In the genomic region with DNA sequence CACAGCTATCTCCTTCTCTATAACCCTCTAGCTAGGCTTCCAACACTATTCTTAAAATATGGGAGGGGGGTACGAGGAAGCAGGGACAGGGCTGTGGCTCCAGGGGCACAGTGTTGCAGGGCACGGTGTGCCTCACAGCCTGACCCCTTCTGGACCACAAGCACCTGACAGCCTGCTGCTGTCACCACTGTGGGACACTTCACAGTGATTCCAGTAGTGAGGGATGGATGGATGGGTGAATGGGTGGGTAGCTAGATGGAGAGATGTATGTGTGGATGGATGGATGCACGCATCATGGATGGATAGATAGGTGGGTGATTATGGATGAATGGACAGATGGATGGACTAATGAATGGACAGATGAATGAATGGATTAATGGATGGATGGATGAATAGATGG, we compare ENCODE assay signal across 2 cellular contexts.
TF ChIP-seq lines count a peak whose summit lies in the region.

No MANE protein-coding gene starts in this region.

TF ChIP-seq in SK-N-SH, 30 proteins besides CTCF, POLR2A, EP300 and RAD21:
- TF ChIP-seq TEAD4 (IDR thresholded peaks at IDR 0.05; ENCODE audit: borderline replicate concordance, insufficient read depth) (no peak), FOSL2 (IDR thresholded peaks at IDR 0.05; ENCODE audit: borderline replicate concordance, low read depth) (no peak), GATA2 (CRISPR knock-in tag; IDR thresholded peaks at IDR 0.05) (no peak), GABPA (IDR thresholded peaks at IDR 0.05; ENCODE audit: low read depth) (no peak), USF1 (IDR thresholded peaks at IDR 0.05; ENCODE audit: borderline replicate concordance, low read depth) (no peak), POLR2AphosphoS5 (IDR thresholded peaks at IDR 0.05; ENCODE audit: low read depth, low read length) (no peak), FOXJ3 (CRISPR knock-in tag; IDR thresholded peaks at IDR 0.05) (no peak), RCOR1 (IDR thresholded peaks at IDR 0.05; ENCODE audit: low read length) (no peak), SMC3 (IDR thresholded peaks at IDR 0.05; ENCODE audit: low read depth, low read length) (no peak), JUND (IDR thresholded peaks at IDR 0.05) (no peak), SIN3A (IDR thresholded peaks at IDR 0.05; ENCODE audit: borderline replicate concordance, low read depth, low read length) (no peak), ELF1 (IDR thresholded peaks at IDR 0.05) (no peak), RFX5 (IDR thresholded peaks at IDR 0.05; ENCODE audit: low read length) (no peak), CHD2 (IDR thresholded peaks at IDR 0.05; ENCODE audit: low read length, partially characterized antibody) (no peak)
- TF ChIP-seq, protein P1, sequence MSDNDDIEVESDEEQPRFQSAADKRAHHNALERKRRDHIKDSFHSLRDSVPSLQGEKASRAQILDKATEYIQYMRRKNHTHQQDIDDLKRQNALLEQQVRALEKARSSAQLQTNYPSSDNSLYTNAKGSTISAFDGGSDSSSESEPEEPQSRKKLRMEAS (IDR thresholded peaks at IDR 0.05; ENCODE audit: low read depth): no peak
- TF ChIP-seq, protein P2, sequence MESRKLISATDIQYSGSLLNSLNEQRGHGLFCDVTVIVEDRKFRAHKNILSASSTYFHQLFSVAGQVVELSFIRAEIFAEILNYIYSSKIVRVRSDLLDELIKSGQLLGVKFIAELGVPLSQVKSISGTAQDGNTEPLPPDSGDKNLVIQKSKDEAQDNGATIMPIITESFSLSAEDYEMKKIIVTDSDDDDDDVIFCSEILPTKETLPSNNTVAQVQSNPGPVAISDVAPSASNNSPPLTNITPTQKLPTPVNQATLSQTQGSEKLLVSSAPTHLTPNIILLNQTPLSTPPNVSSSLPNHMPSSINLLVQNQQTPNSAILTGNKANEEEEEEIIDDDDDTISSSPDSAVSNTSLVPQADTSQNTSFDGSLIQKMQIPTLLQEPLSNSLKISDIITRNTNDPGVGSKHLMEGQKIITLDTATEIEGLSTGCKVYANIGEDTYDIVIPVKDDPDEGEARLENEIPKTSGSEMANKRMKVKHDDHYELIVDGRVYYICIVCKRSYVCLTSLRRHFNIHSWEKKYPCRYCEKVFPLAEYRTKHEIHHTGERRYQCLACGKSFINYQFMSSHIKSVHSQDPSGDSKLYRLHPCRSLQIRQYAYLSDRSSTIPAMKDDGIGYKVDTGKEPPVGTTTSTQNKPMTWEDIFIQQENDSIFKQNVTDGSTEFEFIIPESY (IDR thresholded peaks at IDR 0.05; ENCODE audit: borderline replicate concordance, low read depth): no peak
- TF ChIP-seq, protein P3, sequence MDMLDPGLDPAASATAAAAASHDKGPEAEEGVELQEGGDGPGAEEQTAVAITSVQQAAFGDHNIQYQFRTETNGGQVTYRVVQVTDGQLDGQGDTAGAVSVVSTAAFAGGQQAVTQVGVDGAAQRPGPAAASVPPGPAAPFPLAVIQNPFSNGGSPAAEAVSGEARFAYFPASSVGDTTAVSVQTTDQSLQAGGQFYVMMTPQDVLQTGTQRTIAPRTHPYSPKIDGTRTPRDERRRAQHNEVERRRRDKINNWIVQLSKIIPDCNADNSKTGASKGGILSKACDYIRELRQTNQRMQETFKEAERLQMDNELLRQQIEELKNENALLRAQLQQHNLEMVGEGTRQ (IDR thresholded peaks at IDR 0.05; ENCODE audit: borderline replicate concordance, low read depth, low read length): no peak

TF ChIP-seq in SK-N-SH treated with all-trans-retinoic acid at 6 μM for 48 hours, 23 proteins besides CTCF, POLR2A, EP300 and RAD21:
- no peak for TF ChIP-seq OSR1 (CRISPR knock-in tag; IDR thresholded peaks at IDR 0.05)
- TF ChIP-seq TCF4 (CRISPR knock-in tag; IDR thresholded peaks at IDR 0.05; ENCODE audit: borderline replicate concordance): no peak
- no peak for TF ChIP-seq POU6F1 (CRISPR knock-in tag; IDR thresholded peaks at IDR 0.05; ENCODE audit: borderline replicate concordance, low read depth)
- TF ChIP-seq ZC3H10 (CRISPR knock-in tag; IDR thresholded peaks at IDR 0.05): no peak
- no peak for TF ChIP-seq ZNF70 (CRISPR knock-in tag; IDR thresholded peaks at IDR 0.05)
- TF ChIP-seq ARNTL (CRISPR knock-in tag; IDR thresholded peaks at IDR 0.05; ENCODE audit: borderline replicate concordance, low read depth): no peak
- TF ChIP-seq ISL1 (CRISPR knock-in tag; IDR thresholded peaks at IDR 0.05): no peak
- TF ChIP-seq GLIS3 (CRISPR knock-in tag; IDR thresholded peaks at IDR 0.05): no peak
- no peak for TF ChIP-seq ZNF8 (CRISPR knock-in tag; IDR thresholded peaks at IDR 0.05)
- no peak for TF ChIP-seq CREB5 (CRISPR knock-in tag; IDR thresholded peaks at IDR 0.05; ENCODE audit: low read depth)
- TF ChIP-seq BACH2 (CRISPR knock-in tag; IDR thresholded peaks at IDR 0.05; ENCODE audit: borderline replicate concordance): no peak
- TF ChIP-seq ESRRG (CRISPR knock-in tag; IDR thresholded peaks at IDR 0.05): no peak
- no peak for TF ChIP-seq TOX (CRISPR knock-in tag; IDR thresholded peaks at IDR 0.05; ENCODE audit: borderline replicate concordance)
- TF ChIP-seq PATZ1 (CRISPR knock-in tag; IDR thresholded peaks at IDR 0.05; ENCODE audit: borderline replicate concordance): no peak
- TF ChIP-seq ZFP30 (CRISPR knock-in tag; IDR thresholded peaks at IDR 0.05): no peak
- TF ChIP-seq PPARA (CRISPR knock-in tag; IDR thresholded peaks at IDR 0.05; ENCODE audit: borderline replicate concordance): no peak
- TF ChIP-seq RARB (CRISPR knock-in tag; IDR thresholded peaks at IDR 0.05): no peak
- TF ChIP-seq TSHZ2 (CRISPR knock-in tag; IDR thresholded peaks at IDR 0.05): no peak
- no peak for TF ChIP-seq ZFP3 (CRISPR knock-in tag; IDR thresholded peaks at IDR 0.05)
TF ChIP-seq in SK-N-SH treated with all-trans-retinoic acid at 6 μM for 48 hours: peak in this region for 0.
